In the genomic region with DNA sequence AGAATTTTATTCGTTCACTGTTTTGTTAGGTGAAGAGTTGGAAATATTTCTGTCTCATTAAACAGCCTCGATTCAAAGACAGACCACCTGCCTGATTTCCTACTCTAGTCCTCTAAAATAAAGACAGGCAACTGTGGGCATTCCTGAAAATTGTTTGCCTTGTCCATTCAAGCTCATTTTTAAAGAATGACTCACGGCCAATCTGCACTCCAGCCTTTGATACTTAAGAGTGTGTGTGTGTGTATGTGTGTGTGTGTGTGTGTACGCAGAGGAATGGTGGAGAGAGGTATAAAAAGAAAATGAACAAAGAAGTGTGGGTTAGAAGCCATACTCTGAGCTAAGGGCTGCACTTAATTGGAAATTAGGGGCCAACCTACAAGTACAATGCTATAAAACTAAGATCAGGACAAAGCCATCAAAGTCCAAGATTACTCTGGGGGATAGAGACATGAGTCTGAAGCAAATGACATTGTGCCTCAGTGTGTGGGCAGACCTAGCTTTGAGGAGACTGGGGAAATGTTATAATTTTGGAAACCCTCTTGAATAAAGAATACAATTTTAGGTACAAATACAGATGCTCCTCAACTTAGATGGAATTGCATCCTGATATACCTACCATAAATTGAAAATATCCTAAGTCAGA, we compare ENCODE assay signal across 1 cellular context.
A peak's percentile ranks its signal among the peaks of the same experiment; 100 is the strongest.
TF ChIP-seq lines count a peak whose summit lies in the region.

No MANE protein-coding gene starts in this region.

TF ChIP-seq in K562, 482 proteins besides CTCF, POLR2A, EP300 and RAD21 (continues in another document):
- TF ChIP-seq MYC (IDR thresholded peaks at IDR 0.05; ENCODE audit: low read depth, low read length), result no peak
- TF ChIP-seq MYC (CRISPR knock-in tag; IDR thresholded peaks at IDR 0.05; ENCODE audit: borderline replicate concordance, low read depth), result no peak
- no peak for TF ChIP-seq MIER1 (IDR thresholded peaks at IDR 0.05; ENCODE audit: low read depth)
- no peak for TF ChIP-seq RBM17 (IDR thresholded peaks at IDR 0.05; ENCODE audit: borderline replicate concordance, low read depth, low read length)
- no peak for TF ChIP-seq MEF2A (IDR thresholded peaks at IDR 0.05; ENCODE audit: control insufficient read depth, low read depth, low read length)
- no peak for TF ChIP-seq HNRNPLL (IDR thresholded peaks at IDR 0.05; ENCODE audit: low read depth, low read length, poor library complexity, severe bottlenecking)
- no peak for TF ChIP-seq CBX3 (IDR thresholded peaks at IDR 0.05; ENCODE audit: borderline replicate concordance in 1 of 2, low read length in 2 of 2)
- TF ChIP-seq SUPT5H (IDR thresholded peaks at IDR 0.05), result no peak
- TF ChIP-seq, protein P1, sequence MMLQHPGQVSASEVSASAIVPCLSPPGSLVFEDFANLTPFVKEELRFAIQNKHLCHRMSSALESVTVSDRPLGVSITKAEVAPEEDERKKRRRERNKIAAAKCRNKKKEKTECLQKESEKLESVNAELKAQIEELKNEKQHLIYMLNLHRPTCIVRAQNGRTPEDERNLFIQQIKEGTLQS (IDR thresholded peaks at IDR 0.05), result peak; percentile 59
- TF ChIP-seq, protein P1 (CRISPR knock-in tag; conservative IDR thresholded peaks at IDR 0.05), result no peak
- TF ChIP-seq RFX7 (CRISPR knock-in tag; IDR thresholded peaks at IDR 0.05), result no peak
- TF ChIP-seq TAF15 (IDR thresholded peaks at IDR 0.05; ENCODE audit: low read depth, low read length), result no peak
- TF ChIP-seq GATAD2B (IDR thresholded peaks at IDR 0.05; ENCODE audit: borderline replicate concordance), result no peak
- TF ChIP-seq, protein P2, sequence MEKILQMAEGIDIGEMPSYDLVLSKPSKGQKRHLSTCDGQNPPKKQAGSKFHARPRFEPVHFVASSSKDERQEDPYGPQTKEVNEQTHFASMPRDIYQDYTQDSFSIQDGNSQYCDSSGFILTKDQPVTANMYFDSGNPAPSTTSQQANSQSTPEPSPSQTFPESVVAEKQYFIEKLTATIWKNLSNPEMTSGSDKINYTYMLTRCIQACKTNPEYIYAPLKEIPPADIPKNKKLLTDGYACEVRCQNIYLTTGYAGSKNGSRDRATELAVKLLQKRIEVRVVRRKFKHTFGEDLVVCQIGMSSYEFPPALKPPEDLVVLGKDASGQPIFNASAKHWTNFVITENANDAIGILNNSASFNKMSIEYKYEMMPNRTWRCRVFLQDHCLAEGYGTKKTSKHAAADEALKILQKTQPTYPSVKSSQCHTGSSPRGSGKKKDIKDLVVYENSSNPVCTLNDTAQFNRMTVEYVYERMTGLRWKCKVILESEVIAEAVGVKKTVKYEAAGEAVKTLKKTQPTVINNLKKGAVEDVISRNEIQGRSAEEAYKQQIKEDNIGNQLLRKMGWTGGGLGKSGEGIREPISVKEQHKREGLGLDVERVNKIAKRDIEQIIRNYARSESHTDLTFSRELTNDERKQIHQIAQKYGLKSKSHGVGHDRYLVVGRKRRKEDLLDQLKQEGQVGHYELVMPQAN (IDR thresholded peaks at IDR 0.05; ENCODE audit: borderline replicate concordance), result no peak
- TF ChIP-seq ZNF830 (CRISPR knock-in tag; IDR thresholded peaks at IDR 0.05), result no peak
- TF ChIP-seq, protein P3, sequence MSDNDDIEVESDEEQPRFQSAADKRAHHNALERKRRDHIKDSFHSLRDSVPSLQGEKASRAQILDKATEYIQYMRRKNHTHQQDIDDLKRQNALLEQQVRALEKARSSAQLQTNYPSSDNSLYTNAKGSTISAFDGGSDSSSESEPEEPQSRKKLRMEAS (CRISPR knock-in tag; IDR thresholded peaks at IDR 0.05), result no peak
- TF ChIP-seq, protein P4, sequence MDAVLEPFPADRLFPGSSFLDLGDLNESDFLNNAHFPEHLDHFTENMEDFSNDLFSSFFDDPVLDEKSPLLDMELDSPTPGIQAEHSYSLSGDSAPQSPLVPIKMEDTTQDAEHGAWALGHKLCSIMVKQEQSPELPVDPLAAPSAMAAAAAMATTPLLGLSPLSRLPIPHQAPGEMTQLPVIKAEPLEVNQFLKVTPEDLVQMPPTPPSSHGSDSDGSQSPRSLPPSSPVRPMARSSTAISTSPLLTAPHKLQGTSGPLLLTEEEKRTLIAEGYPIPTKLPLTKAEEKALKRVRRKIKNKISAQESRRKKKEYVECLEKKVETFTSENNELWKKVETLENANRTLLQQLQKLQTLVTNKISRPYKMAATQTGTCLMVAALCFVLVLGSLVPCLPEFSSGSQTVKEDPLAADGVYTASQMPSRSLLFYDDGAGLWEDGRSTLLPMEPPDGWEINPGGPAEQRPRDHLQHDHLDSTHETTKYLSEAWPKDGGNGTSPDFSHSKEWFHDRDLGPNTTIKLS (IDR thresholded peaks at IDR 0.05; ENCODE audit: borderline replicate concordance, low read depth), result no peak
- no peak for TF ChIP-seq HMG20A (CRISPR knock-in tag; conservative IDR thresholded peaks at IDR 0.05)
- 0 out of 2 replicates have a peak, but pooled peaks have one; percentile 70 for TF ChIP-seq MCM3 (IDR thresholded peaks at IDR 0.05)
- TF ChIP-seq, protein P5, sequence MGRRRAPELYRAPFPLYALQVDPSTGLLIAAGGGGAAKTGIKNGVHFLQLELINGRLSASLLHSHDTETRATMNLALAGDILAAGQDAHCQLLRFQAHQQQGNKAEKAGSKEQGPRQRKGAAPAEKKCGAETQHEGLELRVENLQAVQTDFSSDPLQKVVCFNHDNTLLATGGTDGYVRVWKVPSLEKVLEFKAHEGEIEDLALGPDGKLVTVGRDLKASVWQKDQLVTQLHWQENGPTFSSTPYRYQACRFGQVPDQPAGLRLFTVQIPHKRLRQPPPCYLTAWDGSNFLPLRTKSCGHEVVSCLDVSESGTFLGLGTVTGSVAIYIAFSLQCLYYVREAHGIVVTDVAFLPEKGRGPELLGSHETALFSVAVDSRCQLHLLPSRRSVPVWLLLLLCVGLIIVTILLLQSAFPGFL (CRISPR knock-in tag; IDR thresholded peaks at IDR 0.05), result no peak
- TF ChIP-seq, protein P6, sequence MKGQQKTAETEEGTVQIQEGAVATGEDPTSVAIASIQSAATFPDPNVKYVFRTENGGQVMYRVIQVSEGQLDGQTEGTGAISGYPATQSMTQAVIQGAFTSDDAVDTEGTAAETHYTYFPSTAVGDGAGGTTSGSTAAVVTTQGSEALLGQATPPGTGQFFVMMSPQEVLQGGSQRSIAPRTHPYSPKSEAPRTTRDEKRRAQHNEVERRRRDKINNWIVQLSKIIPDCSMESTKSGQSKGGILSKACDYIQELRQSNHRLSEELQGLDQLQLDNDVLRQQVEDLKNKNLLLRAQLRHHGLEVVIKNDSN (CRISPR knock-in tag; IDR thresholded peaks at IDR 0.05), result no peak
- TF ChIP-seq, protein P7, sequence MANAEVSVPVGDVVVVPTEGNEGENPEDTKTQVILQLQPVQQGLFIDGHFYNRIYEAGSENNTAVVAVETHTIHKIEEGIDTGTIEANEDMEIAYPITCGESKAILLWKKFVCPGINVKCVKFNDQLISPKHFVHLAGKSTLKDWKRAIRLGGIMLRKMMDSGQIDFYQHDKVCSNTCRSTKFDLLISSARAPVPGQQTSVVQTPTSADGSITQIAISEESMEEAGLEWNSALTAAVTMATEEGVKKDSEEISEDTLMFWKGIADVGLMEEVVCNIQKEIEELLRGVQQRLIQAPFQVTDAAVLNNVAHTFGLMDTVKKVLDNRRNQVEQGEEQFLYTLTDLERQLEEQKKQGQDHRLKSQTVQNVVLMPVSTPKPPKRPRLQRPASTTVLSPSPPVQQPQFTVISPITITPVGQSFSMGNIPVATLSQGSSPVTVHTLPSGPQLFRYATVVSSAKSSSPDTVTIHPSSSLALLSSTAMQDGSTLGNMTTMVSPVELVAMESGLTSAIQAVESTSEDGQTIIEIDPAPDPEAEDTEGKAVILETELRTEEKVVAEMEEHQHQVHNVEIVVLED (CRISPR knock-in tag; IDR thresholded peaks at IDR 0.05), result no peak
- no peak for TF ChIP-seq TCF7L2 (IDR thresholded peaks at IDR 0.05; ENCODE audit: low read depth, low read length)
- peak; percentile 72 for TF ChIP-seq FOSL1 (tag; conservative IDR thresholded peaks at IDR 0.05)
- no peak for TF ChIP-seq ZNF324 (CRISPR knock-in tag; IDR thresholded peaks at IDR 0.05)
- no peak for TF ChIP-seq BDP1 (IDR thresholded peaks at IDR 0.05; ENCODE audit: insufficient read depth, insufficient read length)
- TF ChIP-seq, protein P8, sequence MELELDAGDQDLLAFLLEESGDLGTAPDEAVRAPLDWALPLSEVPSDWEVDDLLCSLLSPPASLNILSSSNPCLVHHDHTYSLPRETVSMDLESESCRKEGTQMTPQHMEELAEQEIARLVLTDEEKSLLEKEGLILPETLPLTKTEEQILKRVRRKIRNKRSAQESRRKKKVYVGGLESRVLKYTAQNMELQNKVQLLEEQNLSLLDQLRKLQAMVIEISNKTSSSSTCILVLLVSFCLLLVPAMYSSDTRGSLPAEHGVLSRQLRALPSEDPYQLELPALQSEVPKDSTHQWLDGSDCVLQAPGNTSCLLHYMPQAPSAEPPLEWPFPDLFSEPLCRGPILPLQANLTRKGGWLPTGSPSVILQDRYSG (tag; conservative IDR thresholded peaks at IDR 0.05; ENCODE audit: low read depth), result no peak
- no peak for TF ChIP-seq JUND (IDR thresholded peaks at IDR 0.05; ENCODE audit: borderline replicate concordance, low read depth, low read length)
- TF ChIP-seq JUND (tag; IDR thresholded peaks at IDR 0.05; ENCODE audit: borderline replicate concordance, low read depth, low read length), result peak; percentile 40; the same call in 1 of the 3 replicates
- TF ChIP-seq PRPF4 (IDR thresholded peaks at IDR 0.05; ENCODE audit: insufficient read depth, low read depth, low read length, poor library complexity, severe bottlenecking), result no peak
- TF ChIP-seq DPF2 (IDR thresholded peaks at IDR 0.05), result peak; percentile 38; the same call in 1 of the 2 replicates
- no peak for TF ChIP-seq TBL1XR1 (IDR thresholded peaks at IDR 0.05; ENCODE audit: low read length in 2 of 2)
- TF ChIP-seq SIN3A (IDR thresholded peaks at IDR 0.05; ENCODE audit: borderline replicate concordance in 2 of 2, control insufficient read depth in 1 of 2, low read depth in 2 of 2, low read length in 2 of 2), result no peak
- TF ChIP-seq, protein P9, sequence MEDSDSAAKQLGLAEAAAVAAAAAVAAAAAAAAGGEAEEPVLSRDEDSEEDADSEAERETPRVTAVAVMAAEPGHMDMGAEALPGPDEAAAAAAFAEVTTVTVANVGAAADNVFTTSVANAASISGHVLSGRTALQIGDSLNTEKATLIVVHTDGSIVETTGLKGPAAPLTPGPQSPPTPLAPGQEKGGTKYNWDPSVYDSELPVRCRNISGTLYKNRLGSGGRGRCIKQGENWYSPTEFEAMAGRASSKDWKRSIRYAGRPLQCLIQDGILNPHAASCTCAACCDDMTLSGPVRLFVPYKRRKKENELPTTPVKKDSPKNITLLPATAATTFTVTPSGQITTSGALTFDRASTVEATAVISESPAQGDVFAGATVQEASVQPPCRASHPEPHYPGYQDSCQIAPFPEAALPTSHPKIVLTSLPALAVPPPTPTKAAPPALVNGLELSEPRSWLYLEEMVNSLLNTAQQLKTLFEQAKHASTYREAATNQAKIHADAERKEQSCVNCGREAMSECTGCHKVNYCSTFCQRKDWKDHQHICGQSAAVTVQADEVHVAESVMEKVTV (CRISPR knock-in tag; IDR thresholded peaks at IDR 0.05), result no peak
- TF ChIP-seq KLF1 (tag; IDR thresholded peaks at IDR 0.05), result no peak
- no peak for TF ChIP-seq ZKSCAN3 (CRISPR knock-in tag; IDR thresholded peaks at IDR 0.05)
- no peak for TF ChIP-seq ZSCAN32 (CRISPR knock-in tag; IDR thresholded peaks at IDR 0.05)
- TF ChIP-seq, protein P10, sequence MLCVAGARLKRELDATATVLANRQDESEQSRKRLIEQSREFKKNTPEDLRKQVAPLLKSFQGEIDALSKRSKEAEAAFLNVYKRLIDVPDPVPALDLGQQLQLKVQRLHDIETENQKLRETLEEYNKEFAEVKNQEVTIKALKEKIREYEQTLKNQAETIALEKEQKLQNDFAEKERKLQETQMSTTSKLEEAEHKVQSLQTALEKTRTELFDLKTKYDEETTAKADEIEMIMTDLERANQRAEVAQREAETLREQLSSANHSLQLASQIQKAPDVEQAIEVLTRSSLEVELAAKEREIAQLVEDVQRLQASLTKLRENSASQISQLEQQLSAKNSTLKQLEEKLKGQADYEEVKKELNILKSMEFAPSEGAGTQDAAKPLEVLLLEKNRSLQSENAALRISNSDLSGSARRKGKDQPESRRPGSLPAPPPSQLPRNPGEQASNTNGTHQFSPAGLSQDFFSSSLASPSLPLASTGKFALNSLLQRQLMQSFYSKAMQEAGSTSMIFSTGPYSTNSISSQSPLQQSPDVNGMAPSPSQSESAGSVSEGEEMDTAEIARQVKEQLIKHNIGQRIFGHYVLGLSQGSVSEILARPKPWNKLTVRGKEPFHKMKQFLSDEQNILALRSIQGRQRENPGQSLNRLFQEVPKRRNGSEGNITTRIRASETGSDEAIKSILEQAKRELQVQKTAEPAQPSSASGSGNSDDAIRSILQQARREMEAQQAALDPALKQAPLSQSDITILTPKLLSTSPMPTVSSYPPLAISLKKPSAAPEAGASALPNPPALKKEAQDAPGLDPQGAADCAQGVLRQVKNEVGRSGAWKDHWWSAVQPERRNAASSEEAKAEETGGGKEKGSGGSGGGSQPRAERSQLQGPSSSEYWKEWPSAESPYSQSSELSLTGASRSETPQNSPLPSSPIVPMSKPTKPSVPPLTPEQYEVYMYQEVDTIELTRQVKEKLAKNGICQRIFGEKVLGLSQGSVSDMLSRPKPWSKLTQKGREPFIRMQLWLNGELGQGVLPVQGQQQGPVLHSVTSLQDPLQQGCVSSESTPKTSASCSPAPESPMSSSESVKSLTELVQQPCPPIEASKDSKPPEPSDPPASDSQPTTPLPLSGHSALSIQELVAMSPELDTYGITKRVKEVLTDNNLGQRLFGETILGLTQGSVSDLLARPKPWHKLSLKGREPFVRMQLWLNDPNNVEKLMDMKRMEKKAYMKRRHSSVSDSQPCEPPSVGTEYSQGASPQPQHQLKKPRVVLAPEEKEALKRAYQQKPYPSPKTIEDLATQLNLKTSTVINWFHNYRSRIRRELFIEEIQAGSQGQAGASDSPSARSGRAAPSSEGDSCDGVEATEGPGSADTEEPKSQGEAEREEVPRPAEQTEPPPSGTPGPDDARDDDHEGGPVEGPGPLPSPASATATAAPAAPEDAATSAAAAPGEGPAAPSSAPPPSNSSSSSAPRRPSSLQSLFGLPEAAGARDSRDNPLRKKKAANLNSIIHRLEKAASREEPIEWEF (CRISPR knock-in tag; IDR thresholded peaks at IDR 0.05), result no peak
- TF ChIP-seq, protein P11, sequence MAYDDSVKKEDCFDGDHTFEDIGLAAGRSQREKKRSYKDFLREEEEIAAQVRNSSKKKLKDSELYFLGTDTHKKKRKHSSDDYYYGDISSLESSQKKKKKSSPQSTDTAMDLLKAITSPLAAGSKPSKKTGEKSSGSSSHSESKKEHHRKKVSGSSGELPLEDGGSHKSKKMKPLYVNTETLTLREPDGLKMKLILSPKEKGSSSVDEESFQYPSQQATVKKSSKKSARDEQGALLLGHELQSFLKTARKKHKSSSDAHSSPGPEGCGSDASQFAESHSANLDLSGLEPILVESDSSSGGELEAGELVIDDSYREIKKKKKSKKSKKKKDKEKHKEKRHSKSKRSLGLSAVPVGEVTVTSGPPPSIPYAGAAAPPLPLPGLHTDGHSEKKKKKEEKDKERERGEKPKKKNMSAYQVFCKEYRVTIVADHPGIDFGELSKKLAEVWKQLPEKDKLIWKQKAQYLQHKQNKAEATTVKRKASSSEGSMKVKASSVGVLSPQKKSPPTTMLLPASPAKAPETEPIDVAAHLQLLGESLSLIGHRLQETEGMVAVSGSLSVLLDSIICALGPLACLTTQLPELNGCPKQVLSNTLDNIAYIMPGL (CRISPR knock-in tag; IDR thresholded peaks at IDR 0.05), result no peak
